Comparison of ENCODE assay signal across 1 cellular context in genomic region chr6:7542878-7543394, GRCh38.
TF ChIP-seq lines count a peak whose summit lies in the region.

No MANE protein-coding gene starts in this region.

TF ChIP-seq in HepG2, 621 proteins besides CTCF, POLR2A, EP300 and RAD21 (continued from another document):
- TF ChIP-seq MYNN (CRISPR knock-in tag; IDR thresholded peaks at IDR 0.05; ENCODE audit: low read depth) (no peak), CBFB (CRISPR knock-in tag; IDR thresholded peaks at IDR 0.05) (0 out of 2 replicates have a peak, but pooled peaks have one; percentile 48), KLF9 (CRISPR knock-in tag; IDR thresholded peaks at IDR 0.05; ENCODE audit: low read depth) (no peak), ZNF564 (CRISPR knock-in tag; IDR thresholded peaks at IDR 0.05) (no peak), ZNF296 (CRISPR knock-in tag; conservative IDR thresholded peaks at IDR 0.05) (no peak), ZNF781 (CRISPR knock-in tag; IDR thresholded peaks at IDR 0.05; ENCODE audit: borderline replicate concordance, not compliant biosample characterization) (no peak), ZNF576 (CRISPR knock-in tag; IDR thresholded peaks at IDR 0.05) (no peak), DZIP1 (CRISPR knock-in tag; IDR thresholded peaks at IDR 0.05) (no peak; the same call in 1 of the 2 replicates), NAIF1 (CRISPR knock-in tag; IDR thresholded peaks at IDR 0.05; ENCODE audit: borderline replicate concordance) (no peak; the same call in 1 of the 2 replicates), IRF1 (CRISPR knock-in tag; IDR thresholded peaks at IDR 0.05; ENCODE audit: low read depth) (no peak), HMG20A (CRISPR knock-in tag; IDR thresholded peaks at IDR 0.05; ENCODE audit: borderline replicate concordance) (peak; percentile 31; the same call in 1 of the 2 replicates), ZNF546 (CRISPR knock-in tag; conservative IDR thresholded peaks at IDR 0.05) (no peak; the same call in 1 of the 2 replicates), KDM6A (CRISPR knock-in tag; IDR thresholded peaks at IDR 0.05; ENCODE audit: low read depth) (no peak), ZNF496 (CRISPR knock-in tag; IDR thresholded peaks at IDR 0.05; ENCODE audit: insufficient replicate concordance) (no peak), ZNF558 (CRISPR knock-in tag; IDR thresholded peaks at IDR 0.05; ENCODE audit: borderline replicate concordance) (no peak), DBP (CRISPR knock-in tag; IDR thresholded peaks at IDR 0.05; ENCODE audit: not compliant biosample characterization) (no peak), ZBTB26 (CRISPR knock-in tag; IDR thresholded peaks at IDR 0.05; ENCODE audit: borderline replicate concordance) (peak; percentile 83; the same call in 1 of the 2 replicates), ETS1 (CRISPR knock-in tag; IDR thresholded peaks at IDR 0.05) (0 out of 2 replicates have a peak, but pooled peaks have one; percentile 55), ZNF329 (CRISPR knock-in tag; IDR thresholded peaks at IDR 0.05; ENCODE audit: low read depth) (no peak), KAT8 (CRISPR knock-in tag; IDR thresholded peaks at IDR 0.05) (0 out of 2 replicates have a peak, but pooled peaks have one; percentile 23), XRCC5 (optimal IDR thresholded peaks at IDR 0.05; ENCODE audit: low read length) (no peak), REL (CRISPR knock-in tag; conservative IDR thresholded peaks at IDR 0.05) (no peak), HOXA9 (CRISPR knock-in tag; IDR thresholded peaks at IDR 0.05; ENCODE audit: borderline replicate concordance) (no peak), SRY (CRISPR knock-in tag; IDR thresholded peaks at IDR 0.05) (no peak), ZNF292 (CRISPR knock-in tag; IDR thresholded peaks at IDR 0.05; ENCODE audit: borderline replicate concordance, low read depth) (peak; percentile 48), ZNF274 (CRISPR knock-in tag; IDR thresholded peaks at IDR 0.05) (no peak), AGO2 (optimal IDR thresholded peaks at IDR 0.05; ENCODE audit: low read depth, low read length) (no peak), ARNT (IDR thresholded peaks at IDR 0.05) (no peak), ZNF143 (CRISPR knock-in tag; IDR thresholded peaks at IDR 0.05) (0 out of 2 replicates have a peak, but pooled peaks have one; percentile 35), ZFP91 (CRISPR knock-in tag; IDR thresholded peaks at IDR 0.05; ENCODE audit: borderline replicate concordance) (0 out of 2 replicates have a peak, but pooled peaks have one; percentile 13), BCLAF1 (IDR thresholded peaks at IDR 0.05) (no peak), FOXP1 (IDR thresholded peaks at IDR 0.05) (0 out of 2 replicates have a peak, but pooled peaks have one; percentile 13), FOXP1 (CRISPR knock-in tag; IDR thresholded peaks at IDR 0.05) (peak; percentile 85), ZBTB21 (CRISPR knock-in tag; IDR thresholded peaks at IDR 0.05) (no peak), ZBED4 (CRISPR knock-in tag; IDR thresholded peaks at IDR 0.05; ENCODE audit: borderline replicate concordance) (no peak)
